24 cellular contexts compared by ENCODE assay signal in the genomic region with DNA sequence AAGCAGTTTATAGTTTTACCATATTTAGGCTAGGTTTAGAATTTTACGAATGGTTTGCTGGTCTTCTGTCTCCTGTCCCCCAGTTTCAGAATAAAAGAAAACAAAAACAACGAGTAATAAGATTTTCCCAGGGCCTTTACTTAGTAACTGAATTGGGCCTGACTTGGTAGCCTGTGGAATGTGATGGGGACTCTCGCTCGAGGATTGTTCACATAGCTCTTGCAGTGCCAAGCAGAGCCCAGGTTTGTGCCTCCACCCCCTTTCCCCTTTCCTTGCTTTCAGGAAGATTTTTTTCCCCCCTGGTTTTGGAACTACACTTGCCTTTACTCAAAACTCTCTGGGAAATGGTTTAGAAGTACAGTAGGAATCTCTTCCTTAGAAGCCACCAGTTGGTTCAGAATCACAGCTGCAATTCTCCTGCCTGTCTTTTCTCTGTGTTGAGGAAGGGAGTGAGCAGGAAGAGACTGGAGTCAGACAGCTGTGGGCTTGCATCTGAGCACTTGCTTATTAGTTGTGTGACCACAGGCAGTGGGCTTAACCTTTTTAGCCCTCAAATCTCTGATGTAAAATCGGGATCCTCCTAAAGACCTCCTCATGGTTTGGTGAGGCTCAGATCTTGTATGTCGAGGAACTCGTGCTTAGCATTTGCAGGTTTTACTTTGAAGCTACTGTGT.
DNase-seq lines count a peak whose midpoint lies in the region; ATAC-seq, FAIRE-seq and TF ChIP-seq lines count a peak whose summit lies in the region.
"Had no signal": no experiment of that assay in that cellular context is flagged by ENCODE, and none has a peak within 500 bp of the region (broad histone marks: within the 10 kb centered on the region; RNA-seq: fewer than 3 reads in every experiment).

No MANE protein-coding gene starts in this region.

- FAIRE-seq in GM19239 (lab: Jason Lieb, UNC): peak; percentile 57

- H2BK5ac ChIP-seq in trophoblast cell (ENCODE audit: low read depth, low read length, poor library complexity): no peak overlapping the region

- no peak overlapping the region for H3K18ac ChIP-seq in trophoblast cell (ENCODE audit: low read length)

- H2BK120ac ChIP-seq in trophoblast cell (ENCODE audit: insufficient read depth, low read length, poor library complexity): no peak overlapping the region

- H3K9ac ChIP-seq in SK-N-MC (ENCODE audit: insufficient read length): no peak overlapping the region
- peak overlapping the region; percentile 42 for H3K9ac ChIP-seq in iPS-15b (ENCODE audit: low read depth, low read length)
- H3K9ac ChIP-seq in trophoblast cell (ENCODE audit: low read length): no peak overlapping the region

- H2AK5ac ChIP-seq in trophoblast cell (ENCODE audit: low read length): no peak overlapping the region

- no peak overlapping the region for H4K12ac ChIP-seq in trophoblast cell (ENCODE audit: low read depth, low read length)

- intact Hi-C loops in thyroid gland (cut with DNase I): no loop called here
- intact Hi-C loops in stomach (cut with DNase I; ENCODE audit: low total_unique reads): no loop called here

- H3K79me1 ChIP-seq in trophoblast cell (ENCODE audit: low read length): no peaks in the 10 kb centered on the region

- TF ChIP-seq POLR2A in thyroid gland (IDR thresholded peaks at IDR 0.05) (no peak), stomach (IDR thresholded peaks at IDR 0.05) (no peak)

- H3K14ac ChIP-seq in trophoblast cell (ENCODE audit: low read length): no peak overlapping the region

- H3K27me3 ChIP-seq in iPS-15b (ENCODE audit: control insufficient read depth, insufficient read depth, low read length) (no peaks in the 10 kb centered on the region), trophoblast cell (ENCODE audit: insufficient read depth, low read length) (no peaks in the 10 kb centered on the region), thyroid gland (no peaks in the 10 kb centered on the region), stomach (no peaks in the 10 kb centered on the region)
- H3K27me3 ChIP-seq: adrenal gland, upper lobe of left lung had no signal

- H3K4me3 ChIP-seq in SK-N-MC (no peak overlapping the region), iPS-15b (ENCODE audit: low read depth, low read length) (no peak overlapping the region), trophoblast cell (ENCODE audit: low read depth, low read length) (no peak overlapping the region), thyroid gland (replicated peaks in 1 of 3) (no peak overlapping the region), stomach (no peak overlapping the region)
- H3K4me3 ChIP-seq: adrenal gland, lower lobe of right lung, upper lobe of left lung had no signal

- H2AFZ ChIP-seq in trophoblast cell (ENCODE audit: insufficient read depth, low read length, poor library complexity): no peak overlapping the region

- H3K4ac ChIP-seq in trophoblast cell (ENCODE audit: low read depth, low read length): peak overlapping the region; percentile 27

- no peak overlapping the region for H4K91ac ChIP-seq in trophoblast cell (ENCODE audit: low read depth, low read length)

- ATAC-seq in HG02884 (IDR thresholded peaks at IDR 0.05; ENCODE audit: unreplicated experiment): no peak
- ATAC-seq: activated CD4-positive, alpha-beta T cell treated with anti-CD3 and anti-CD28 coated beads for 36 hours; activated CD8-positive, alpha-beta memory T cell treated with anti-CD3 and anti-CD28 coated beads, Interleukin-2, amount 10 ng/mL, durations not matched to agents 7 days and 5 days; lower lobe of right lung; naive thymus-derived CD8-positive, alpha-beta T cell had no signal

- peaks cover 36% of the 10 kb centered on the region for H3K36me3 ChIP-seq in SK-N-MC (ENCODE audit: insufficient read depth, low read length)
- H3K36me3 ChIP-seq in iPS-15b (ENCODE audit: control insufficient read depth, insufficient read depth, low read length): no peaks in the 10 kb centered on the region
- no peaks in the 10 kb centered on the region for H3K36me3 ChIP-seq in trophoblast cell (ENCODE audit: control insufficient read depth in 1 of 2, insufficient read depth in 2 of 2, low read length in 2 of 2)
- H3K36me3 ChIP-seq in thyroid gland: no peaks in the 10 kb centered on the region
- no peaks in the 10 kb centered on the region for H3K36me3 ChIP-seq in stomach
- H3K36me3 ChIP-seq: adrenal gland, lower lobe of right lung, upper lobe of left lung had no signal

- H3K4me2 ChIP-seq in trophoblast cell (ENCODE audit: low read length): no peak overlapping the region

- H3K27ac ChIP-seq in SK-N-MC: peak overlapping the region; percentile 10
- H3K27ac ChIP-seq in trophoblast cell (ENCODE audit: low read depth, low read length): no peak overlapping the region
- no peak overlapping the region for H3K27ac ChIP-seq in thyroid gland
- H3K27ac ChIP-seq in stomach: no peak overlapping the region
- H3K27ac ChIP-seq: adrenal gland, lower lobe of right lung, upper lobe of left lung had no signal

- H3K4me1 ChIP-seq in iPS-15b (ENCODE audit: control insufficient read depth, insufficient read depth, low read length) (peaks cover 3% of the 10 kb centered on the region), trophoblast cell (ENCODE audit: control insufficient read depth in 1 of 2, insufficient read depth in 2 of 2, low read length in 2 of 2) (no peaks in the 10 kb centered on the region), thyroid gland (peaks cover 3 to 5% of the 10 kb centered on the region in 2 donors), stomach (peaks cover 0 to 33% (median 12%) of the 10 kb centered on the region in 4 donors)

- H3K9me3 ChIP-seq in SK-N-MC (ENCODE audit: low read depth, low read length): no peaks in the 10 kb centered on the region
- no peaks in the 10 kb centered on the region for H3K9me3 ChIP-seq in iPS-15b (ENCODE audit: control insufficient read depth, insufficient read depth, low read length)
- peaks cover 1% of the 10 kb centered on the region for H3K9me3 ChIP-seq in trophoblast cell (ENCODE audit: insufficient read depth, low read depth, low read length)
- H3K9me3 ChIP-seq in thyroid gland: no peaks in the 10 kb centered on the region
- H3K9me3 ChIP-seq in stomach: no peaks in the 10 kb centered on the region
- H3K9me3 ChIP-seq: adrenal gland, lower lobe of right lung, upper lobe of left lung had no signal

- TF ChIP-seq CTCF in thyroid gland (IDR thresholded peaks at IDR 0.05): no peak
- TF ChIP-seq CTCF in stomach (IDR thresholded peaks at IDR 0.05): no peak

- H2BK12ac ChIP-seq in trophoblast cell (ENCODE audit: low read length): no peak overlapping the region

- TF ChIP-seq EP300 in stomach (IDR thresholded peaks at IDR 0.05): no peak

- no CpG with 5 or more reads among the region's 7 CpGs for WGBS in trophoblast cell (ENCODE audit: extremely low coverage, insufficient coverage, insufficient read length)
- 88 to 93% methylated on average over 7 of the region's 7 CpGs for WGBS in thyroid gland, 2 donors
- WGBS in stomach, 5 donors: 85 to 93% (median 89%) methylated on average over 7 of the region's 7 CpGs

- no peaks in the 10 kb centered on the region for H3K79me2 ChIP-seq in trophoblast cell (ENCODE audit: control insufficient read depth, insufficient read depth, low read length, poor library complexity)

- H3K23ac ChIP-seq in trophoblast cell (ENCODE audit: low read length): no peak overlapping the region

- no peak overlapping the region for H4K8ac ChIP-seq in trophoblast cell (ENCODE audit: low read depth, low read length)

- no peak for DNase-seq in GM19239 (ENCODE audit: insufficient read length, low spot score)
- DNase-seq in SK-N-MC (ENCODE audit: low read depth, low spot score): no peak
- DNase-seq in trophoblast cell: no peak
- DNase-seq in MV-4-11 (lab: John Stamatoyannopoulos, UW): no peak
- no peak for DNase-seq in thyroid gland
- no peak for DNase-seq in stomach
- DNase-seq: activated CD4-positive, alpha-beta T cell treated with anti-CD3 and anti-CD28 coated beads for 36 hours; activated CD8-positive, alpha-beta memory T cell treated with anti-CD3 and anti-CD28 coated beads, Interleukin-2, amount 10 ng/mL, durations not matched to agents 7 days and 5 days; activated effector memory CD4-positive, alpha-beta T cell treated with Interleukin-2 at 50 U/mL for 16 hours; adrenal gland; CD4-positive, alpha-beta memory T cell; DMS79 treated with DMSO at 0.1 percent for 48 hours; effector memory CD4-positive, alpha-beta T cell; HCEC 1CT; lower lobe of right lung; naive thymus-derived CD8-positive, alpha-beta T cell; NCI-H1417 treated with DMSO at 0.1 percent for 48 hours; NCI-H2171; OCI-M1; SIG-M5; stimulated activated naive CD4-positive, alpha-beta T cell; upper lobe of left lung had no signal
